ENCODE assay signal across 30 cellular contexts in genomic region chr1:243396876-243397275, GRCh38.
A peak's percentile ranks its signal among the peaks of the same experiment; 100 is the strongest.
DNase-seq lines count a peak whose midpoint lies in the region; ATAC-seq, FAIRE-seq and TF ChIP-seq lines count a peak whose summit lies in the region.
"Had no signal": no experiment of that assay in that cellular context is flagged by ENCODE, and none has a peak within 500 bp of the region (broad histone marks: within the 10 kb centered on the region; RNA-seq: fewer than 3 reads in every experiment).

No MANE protein-coding gene starts in this region.

- peak; percentile 63 for DNase-seq in Ammon's horn (ENCODE audit: low spot score)
- no peak for DNase-seq in HTR-8/SVneo (ENCODE audit: insufficient read length, low spot score)
- DNase-seq in left lobe of liver (ENCODE audit: low spot score) = peak; percentile 58
- no peak for DNase-seq in SK-N-DZ (ENCODE audit: low spot score)
- no peak for DNase-seq in T-helper 2 cell treated with Interferon-gamma antibody and Interleukin-4, amounts not matched to agents 5 μg/mL and 100 μg/mL, for 36 hours (ENCODE audit: low spot score)
- no peak for DNase-seq in activated effector memory CD4-positive, alpha-beta T cell treated with anti-CD3 and anti-CD28 coated beads, Interleukin-2, amount 50 U/mL, for 16 hours
- DNase-seq: activated CD4-positive, alpha-beta T cell treated with anti-CD3 and anti-CD28 coated beads for 4 hours; activated CD8-positive, alpha-beta memory T cell treated with anti-CD3 and anti-CD28 coated beads for 24 hours; activated T-cell treated with anti-CD3 and anti-CD28 coated beads for 4 hours; CD4-positive, CD25-positive, alpha-beta regulatory T cell; cortex of kidney; effector memory CD4-positive, alpha-beta T cell; heart right ventricle; naive thymus-derived CD4-positive, alpha-beta T cell; NCI-H526 treated with DMSO at 0.1 percent for 48 hours; SHP77 treated with DMSO at 0.1 percent for 48 hours; stimulated activated CD4-positive, alpha-beta T cell treated with anti-CD3 and anti-CD28 coated beads, Interleukin-4, amount 100 ng/mL, for 1 hour; thyroid gland had no signal

- TF ChIP-seq CTCF in VCaP (conservative IDR thresholded peaks at IDR 0.05) = no peak

- FAIRE-seq in HTR-8/SVneo (lab: Jason Lieb, UNC) = peak; percentile 16
- FAIRE-seq: A549, GM12892, keratinocyte, RCC 7860 had no signal

- ATAC-seq in left lobe of liver = peak; percentile 73
- ATAC-seq in GM21447 (IDR thresholded peaks at IDR 0.05; ENCODE audit: unreplicated experiment) = no peak
- ATAC-seq: A549; heart right ventricle; naive thymus-derived CD4-positive, alpha-beta T cell; sciatic nerve had no signal

- peaks cover 2% of the 10 kb centered on the region for H3K4me1 Mint-ChIP-seq in T-helper 2 cell treated with Interferon-gamma antibody and Interleukin-4, amounts not matched to agents 5 μg/mL and 100 μg/mL, for 36 hours (ENCODE audit: low read depth)
- H3K4me1 Mint-ChIP-seq: activated naive CD4-positive, alpha-beta T cell treated with anti-CD3 and anti-CD28 coated beads, Interleukin-2, amount 50 U/mL, for 24 hours; IgD-negative memory B cell had no signal

- H3K27me3 Mint-ChIP-seq in T-helper 2 cell treated with Interferon-gamma antibody and Interleukin-4, amounts not matched to agents 5 μg/mL and 100 μg/mL, for 36 hours (ENCODE audit: low read depth) = no peaks in the 10 kb centered on the region
- H3K27me3 Mint-ChIP-seq: activated naive CD4-positive, alpha-beta T cell treated with anti-CD3 and anti-CD28 coated beads, Interleukin-2, amount 50 U/mL, for 24 hours; CD4-positive, CD25-positive, alpha-beta regulatory T cell; IgD-negative memory B cell; naive thymus-derived CD4-positive, alpha-beta T cell had no signal

- H3K27ac ChIP-seq in VCaP = peak overlapping the region; percentile 81
- H3K27ac ChIP-seq: A549, heart right ventricle, neutrophil, thyroid gland, vagina had no signal

- H3K27ac Mint-ChIP-seq in T-helper 2 cell treated with Interferon-gamma antibody and Interleukin-4, amounts not matched to agents 5 μg/mL and 100 μg/mL, for 36 hours = no peak overlapping the region
- H3K27ac Mint-ChIP-seq: activated naive CD4-positive, alpha-beta T cell treated with anti-CD3 and anti-CD28 coated beads, Interleukin-2, amount 50 U/mL, for 24 hours; activated T-helper 2 cell treated with anti-CD3 and anti-CD28 coated beads, Interferon-gamma antibody, Interleukin-2, Interleukin-4, amounts not matched to agents 10 μg/mL and 5 μg/mL and 100 μg/mL, durations not matched to agents 14 hours and 24 hours and 36 hours; CD4-positive, CD25-positive, alpha-beta regulatory T cell; IgD-negative memory B cell; naive thymus-derived CD4-positive, alpha-beta T cell had no signal

- no peaks in the 10 kb centered on the region for H3K36me3 Mint-ChIP-seq in T-helper 2 cell treated with Interferon-gamma antibody and Interleukin-4, amounts not matched to agents 5 μg/mL and 100 μg/mL, for 36 hours (ENCODE audit: low read depth)

- H3K4me3 Mint-ChIP-seq in T-helper 2 cell treated with Interferon-gamma antibody and Interleukin-4, amounts not matched to agents 5 μg/mL and 100 μg/mL, for 36 hours = no peak overlapping the region
- H3K4me3 Mint-ChIP-seq: activated naive CD4-positive, alpha-beta T cell treated with anti-CD3 and anti-CD28 coated beads, Interleukin-2, amount 50 U/mL, for 24 hours; CD4-positive, CD25-positive, alpha-beta regulatory T cell; IgD-negative memory B cell; naive thymus-derived CD4-positive, alpha-beta T cell had no signal

- H3K9me3 Mint-ChIP-seq in T-helper 2 cell treated with Interferon-gamma antibody and Interleukin-4, amounts not matched to agents 5 μg/mL and 100 μg/mL, for 36 hours = no peaks in the 10 kb centered on the region
- H3K9me3 Mint-ChIP-seq: activated naive CD4-positive, alpha-beta T cell treated with anti-CD3 and anti-CD28 coated beads, Interleukin-2, amount 50 U/mL, for 24 hours; activated T-helper 2 cell treated with anti-CD3 and anti-CD28 coated beads, Interferon-gamma antibody, Interleukin-2, Interleukin-4, amounts not matched to agents 10 μg/mL and 5 μg/mL and 100 μg/mL, durations not matched to agents 14 hours and 24 hours and 36 hours; CD4-positive, CD25-positive, alpha-beta regulatory T cell; IgD-negative memory B cell; naive thymus-derived CD4-positive, alpha-beta T cell had no signal

Comparison
In these comparisons a context has a peak if more than half of its experiments do, and no peak if none do; other contexts are left out.
1. DNase-seq: peak in Ammon's horn (single experiment) and left lobe of liver (single experiment); none in HTR-8/SVneo (single experiment), SK-N-DZ (single experiment), T-helper 2 cell treated with Interferon-gamma antibody and Interleukin-4, amounts not matched to agents 5 μg/mL and 100 μg/mL, for 36 hours (single experiment) and activated effector memory CD4-positive, alpha-beta T cell treated with anti-CD3 and anti-CD28 coated beads, Interleukin-2, amount 50 U/mL, for 16 hours (single experiment).